Comparison of ENCODE assay signal across 27 cellular contexts in the genomic region with DNA sequence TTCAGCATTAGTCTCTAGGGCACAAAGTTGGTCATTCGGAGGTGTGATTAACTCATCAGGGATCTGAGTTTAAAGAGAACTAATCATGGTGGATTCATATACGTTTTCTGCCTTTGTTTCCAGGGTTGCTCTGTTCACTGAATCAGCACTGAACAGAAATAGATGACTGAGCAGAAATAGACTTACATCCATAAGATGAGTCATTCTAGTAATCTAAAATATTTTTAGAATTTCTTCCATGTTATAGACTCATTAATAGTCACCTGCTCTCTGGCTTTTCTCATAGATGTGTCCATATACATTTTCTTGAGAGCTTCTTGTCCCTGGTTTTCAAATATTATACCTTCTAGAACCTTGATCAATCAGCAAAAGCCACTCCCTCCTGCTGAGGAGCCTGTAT.
DNase-seq lines count a peak whose midpoint lies in the region; ATAC-seq, FAIRE-seq and TF ChIP-seq lines count a peak whose summit lies in the region.
"Had no signal": no experiment of that assay in that cellular context is flagged by ENCODE, and none has a peak within 500 bp of the region (broad histone marks: within the 10 kb centered on the region; RNA-seq: fewer than 3 reads in every experiment).

No MANE protein-coding gene starts in this region.

- H3K27me3 ChIP-seq in bronchial epithelial cell (ENCODE audit: control insufficient read depth, insufficient read depth, low read length) (no peaks in the 10 kb centered on the region), foreskin keratinocyte (no peaks in the 10 kb centered on the region), dorsolateral prefrontal cortex (no peaks in the 10 kb centered on the region)
- H3K27me3 ChIP-seq: BLaER1 treated with 17β-estradiol and CSF1 and Interleukin-3, amounts not matched to agents 10 nM and 100 nM; MG63 had no signal

- no peak overlapping the region for H3K4me3 ChIP-seq in bronchial epithelial cell (ENCODE audit: low read depth, low read length)
- no peak overlapping the region for H3K4me3 ChIP-seq in dorsolateral prefrontal cortex
- H3K4me3 ChIP-seq: BLaER1 treated with 17β-estradiol and CSF1 and Interleukin-3, amounts not matched to agents 10 nM and 100 nM; MG63; SK-N-MC had no signal

- intact Hi-C loops in dorsolateral prefrontal cortex (cut with DNase I) = no loop called here

- peak; percentile 6 for DNase-seq in EH (ENCODE audit: low read depth)
- DNase-seq in HT1080 (ENCODE audit: low read depth) = peak; percentile 51
- peak; percentile 38 for DNase-seq in bronchial epithelial cell (ENCODE audit: low read depth)
- DNase-seq in foreskin keratinocyte = peak; percentile 3 to 40
- DNase-seq in amygdala (lab: John Stamatoyannopoulos, UW) = no peak
- DNase-seq in dorsolateral prefrontal cortex = no peak
- no peak for DNase-seq in AG20443 (ENCODE audit: low spot score)
- DNase-seq: AML-193; CD4-positive, alpha-beta T cell; DMS53; GF-D8; KG1; MG63; NCI-H1105 treated with DMSO at 0.1 percent for 48 hours; NCI-H146; NCI-H1930; NCI-H446 treated with DMSO at 0.1 percent for 48 hours; NCI-H526 treated with DMSO at 0.1 percent for 48 hours; SIG-M5 had no signal

- no peaks in the 10 kb centered on the region for H3K4me1 ChIP-seq in foreskin keratinocyte
- H3K4me1 ChIP-seq: BLaER1 treated with 17β-estradiol and CSF1 and Interleukin-3, amounts not matched to agents 10 nM and 100 nM had no signal

- H3K27ac ChIP-seq in foreskin keratinocyte = no peak overlapping the region
- H3K27ac ChIP-seq in dorsolateral prefrontal cortex = no peak overlapping the region
- H3K27ac ChIP-seq: BLaER1 treated with 17β-estradiol and CSF1 and Interleukin-3, amounts not matched to agents 10 nM and 100 nM; SK-N-MC had no signal

- ATAC-seq in foreskin keratinocyte (no peak), GM18907 (IDR thresholded peaks at IDR 0.05; ENCODE audit: unreplicated experiment) (no peak)
- ATAC-seq: Panc1 had no signal

- no peaks in the 10 kb centered on the region for H3K36me3 ChIP-seq in bronchial epithelial cell (ENCODE audit: control insufficient read depth, insufficient read depth, low read length)
- H3K36me3 ChIP-seq: BLaER1 treated with 17β-estradiol and CSF1 and Interleukin-3, amounts not matched to agents 10 nM and 100 nM; MG63 had no signal

- TF ChIP-seq CTCF in bronchial epithelial cell (IDR thresholded peaks at IDR 0.05; ENCODE audit: insufficient read depth, low read length, severe bottlenecking) (no peak), foreskin keratinocyte (conservative IDR thresholded peaks at IDR 0.05) (no peak), dorsolateral prefrontal cortex (IDR thresholded peaks at IDR 0.05 in 54 of 56, conservative IDR thresholded peaks at IDR 0.05 in 2 of 56; ENCODE audit: low read depth in 1 of 56, partially characterized antibody in 56 of 56) (no peak)

- no peak for FAIRE-seq in bronchial epithelial cell (lab: Jason Lieb, UNC)
- FAIRE-seq: GM12892, GM19239, H54, HTR-8/SVneo had no signal

Comparison
In these comparisons a context has a peak if more than half of its experiments do, and no peak if none do; other contexts are left out.
1. DNase-seq: peak in EH (single experiment), HT1080 (single experiment), bronchial epithelial cell (single experiment) and foreskin keratinocyte (2 of 2); none in amygdala (0 of 56), dorsolateral prefrontal cortex (0 of 10) and AG20443 (single experiment).